ENCODE assay signal across 17 cellular contexts in genomic region chr10:60138026-60138425, GRCh38.
DNase-seq lines count a peak whose midpoint lies in the region; ATAC-seq, FAIRE-seq and TF ChIP-seq lines count a peak whose summit lies in the region.
"Had no signal": no experiment of that assay in that cellular context is flagged by ENCODE, and none has a peak within 500 bp of the region (broad histone marks: within the 10 kb centered on the region; RNA-seq: fewer than 3 reads in every experiment).

No MANE protein-coding gene starts in this region.

- H3K4me1 ChIP-seq in A549 (peaks cover 49% of the 10 kb centered on the region), HUES64 (ENCODE audit: insufficient read depth, low read length) (peaks cover 39% of the 10 kb centered on the region), iPS-18a (ENCODE audit: control insufficient read depth, low read depth, low read length) (peaks cover 22% of the 10 kb centered on the region), parathyroid adenoma (peaks cover 38% of the 10 kb centered on the region), left lung (no peaks in the 10 kb centered on the region)

- peaks cover 42% of the 10 kb centered on the region for H3K79me2 ChIP-seq in parathyroid adenoma

- DNase-seq in A549 (ENCODE audit: low read depth in 1 of 2, low spot score in 1 of 2): no peak
- DNase-seq in NCI-H1048 (lab: John Stamatoyannopoulos, UW): no peak
- no peak for DNase-seq in left lung
- DNase-seq: AML-193; Calu3; GM23248; NCI-H146; NCI-H345; NCI-H526 treated with DMSO at 0.1 percent for 48 hours; NK-92 treated with Interleukin-12 subunit alpha and Interleukin-12 subunit beta, amount 100 ng/mL, for 24 hours; OCI-M1 had no signal

- ATAC-seq in A549 (no peak), GM19395 (IDR thresholded peaks at IDR 0.05; ENCODE audit: unreplicated experiment) (no peak), GM19467 (IDR thresholded peaks at IDR 0.05; ENCODE audit: unreplicated experiment) (no peak), left lung (no peak)
- ATAC-seq: K562 had no signal

- CTCF ChIA-PET in A549 (lab: Yijun Ruan, JAX): interaction anchor here (0.6 to 1.8 kb wide), 3 partner anchors 11 to 23 kb away, joined by 3 to 6 read pairs (median 4); no protein-coding TSS in a partner anchor

- FAIRE-seq in A549 (lab: Jason Lieb, UNC): no peak
- FAIRE-seq: K562 had no signal

- POLR2A ChIA-PET in A549 (lab: Yijun Ruan, JAX): no interaction called here

- TF ChIP-seq CTCF in A549 (IDR thresholded peaks at IDR 0.05) (no peak), parathyroid adenoma (IDR thresholded peaks at IDR 0.05) (no peak), left lung (IDR thresholded peaks at IDR 0.05) (no peak)

- TF ChIP-seq EP300 in A549 (IDR thresholded peaks at IDR 0.05): no peak

- no peak for TF ChIP-seq POLR2A in A549 (IDR thresholded peaks at IDR 0.05; ENCODE audit: low read length)

- no peak for TF ChIP-seq RAD21 in A549 (conservative IDR thresholded peaks at IDR 0.05 in 1 of 2, IDR thresholded peaks at IDR 0.05 in 1 of 2)

- intact Hi-C loops in left lung (cut with DNase I): no loop called here

- peak overlapping the region in 1 of 2 experiments; percentile 26; a peak in 1 of 6 replicates for H3K27ac ChIP-seq in A549
- H3K27ac ChIP-seq in HUES64 (ENCODE audit: low read depth, low read length): peak overlapping the region; percentile 12; the same call in 1 of the 2 replicates
- no peak overlapping the region for H3K27ac ChIP-seq in iPS-18a (ENCODE audit: low read length)
- peak overlapping the region; percentile 95 for H3K27ac ChIP-seq in parathyroid adenoma
- no peak overlapping the region for H3K27ac ChIP-seq in left lung
- H3K27ac ChIP-seq: GM23248 had no signal

- H3K36me3 ChIP-seq in HUES64 (ENCODE audit: insufficient read depth, low read length) (peaks cover 12% of the 10 kb centered on the region; the same call in 1 of the 2 replicates), iPS-18a (ENCODE audit: control insufficient read depth, low read depth, low read length) (peaks cover 3% of the 10 kb centered on the region), parathyroid adenoma (ENCODE audit: control insufficient read depth, insufficient read depth, low read length) (peaks cover 5% of the 10 kb centered on the region), left lung (no peaks in the 10 kb centered on the region)

- H3K4me3 ChIP-seq in A549 (no peak overlapping the region), HUES64 (ENCODE audit: low read length) (peak overlapping the region; percentile 69; the same call in 1 of the 2 replicates), iPS-18a (ENCODE audit: low read length) (peak overlapping the region; percentile 93), parathyroid adenoma (ENCODE audit: low read depth, low read length) (peak overlapping the region; percentile 90), left lung (no peak overlapping the region)
- H3K4me3 ChIP-seq: GM23248, K562 had no signal

- no peak overlapping the region for H3K9ac ChIP-seq in HUES64 (ENCODE audit: low read depth, low read length)
- no peak overlapping the region for H3K9ac ChIP-seq in iPS-18a (ENCODE audit: low read length)
- peak overlapping the region; percentile 40 for H3K9ac ChIP-seq in parathyroid adenoma
- H3K9ac ChIP-seq: GM23248 had no signal

- no peak overlapping the region for H2AFZ ChIP-seq in parathyroid adenoma
- H2AFZ ChIP-seq: GM23248 had no signal

- H3K4me2 ChIP-seq in A549 (peak overlapping the region; percentile 73), parathyroid adenoma (ENCODE audit: low read length) (peak overlapping the region; percentile 74)

- H3K9me3 ChIP-seq in A549 (no peaks in the 10 kb centered on the region), HUES64 (ENCODE audit: insufficient read depth, low read depth, low read length) (no peaks in the 10 kb centered on the region), iPS-18a (ENCODE audit: control insufficient read depth, low read depth, low read length) (no peaks in the 10 kb centered on the region), parathyroid adenoma (ENCODE audit: control insufficient read depth, low read length) (no peaks in the 10 kb centered on the region), left lung (no peaks in the 10 kb centered on the region)

- H3K27me3 ChIP-seq in HUES64 (ENCODE audit: insufficient read depth, low read length): no peaks in the 10 kb centered on the region
- no peaks in the 10 kb centered on the region for H3K27me3 ChIP-seq in iPS-18a (ENCODE audit: control insufficient read depth, insufficient read depth, low read length)
- no peaks in the 10 kb centered on the region for H3K27me3 ChIP-seq in parathyroid adenoma (ENCODE audit: control insufficient read depth, insufficient read depth, low read length)
- no peaks in the 10 kb centered on the region for H3K27me3 ChIP-seq in left lung

TF ChIP-seq in A549, 52 proteins besides CTCF, POLR2A, EP300 and RAD21:
- TF ChIP-seq USF2 (IDR thresholded peaks at IDR 0.05) (no peak), SMC3 (IDR thresholded peaks at IDR 0.05) (no peak), ZFP36 (IDR thresholded peaks at IDR 0.05; ENCODE audit: borderline replicate concordance, partially characterized antibody) (no peak), POLR2AphosphoS2 (conservative IDR thresholded peaks at IDR 0.05; ENCODE audit: low read length) (no peak), PBX3 (IDR thresholded peaks at IDR 0.05) (no peak), MAZ (IDR thresholded peaks at IDR 0.05; ENCODE audit: borderline replicate concordance, low read depth, low read length) (no peak), HEYL (CRISPR knock-in tag; IDR thresholded peaks at IDR 0.05) (no peak), TP53 (CRISPR knock-in tag; IDR thresholded peaks at IDR 0.05) (no peak), HDAC2 (IDR thresholded peaks at IDR 0.05) (no peak), CBX2 (IDR thresholded peaks at IDR 0.05; ENCODE audit: borderline replicate concordance, low read depth) (no peak), ZC3H11A (IDR thresholded peaks at IDR 0.05) (no peak), HOXB5 (CRISPR knock-in tag; IDR thresholded peaks at IDR 0.05) (no peak), EHF (CRISPR knock-in tag; IDR thresholded peaks at IDR 0.05) (no peak), KDM1A (IDR thresholded peaks at IDR 0.05; ENCODE audit: low read depth) (no peak)

Comparison
In these comparisons a context has a peak if more than half of its experiments do, and no peak if none do; other contexts are left out.
1. H3K27ac ChIP-seq: peak in HUES64 (single experiment) and parathyroid adenoma (single experiment); none in iPS-18a (single experiment) and left lung (0 of 2).
2. H3K4me3 ChIP-seq: peak in HUES64 (single experiment), iPS-18a (single experiment) and parathyroid adenoma (single experiment); none in A549 (single experiment) and left lung (0 of 2).